Comparison of ENCODE assay signal across 10 cellular contexts in the genomic region with DNA sequence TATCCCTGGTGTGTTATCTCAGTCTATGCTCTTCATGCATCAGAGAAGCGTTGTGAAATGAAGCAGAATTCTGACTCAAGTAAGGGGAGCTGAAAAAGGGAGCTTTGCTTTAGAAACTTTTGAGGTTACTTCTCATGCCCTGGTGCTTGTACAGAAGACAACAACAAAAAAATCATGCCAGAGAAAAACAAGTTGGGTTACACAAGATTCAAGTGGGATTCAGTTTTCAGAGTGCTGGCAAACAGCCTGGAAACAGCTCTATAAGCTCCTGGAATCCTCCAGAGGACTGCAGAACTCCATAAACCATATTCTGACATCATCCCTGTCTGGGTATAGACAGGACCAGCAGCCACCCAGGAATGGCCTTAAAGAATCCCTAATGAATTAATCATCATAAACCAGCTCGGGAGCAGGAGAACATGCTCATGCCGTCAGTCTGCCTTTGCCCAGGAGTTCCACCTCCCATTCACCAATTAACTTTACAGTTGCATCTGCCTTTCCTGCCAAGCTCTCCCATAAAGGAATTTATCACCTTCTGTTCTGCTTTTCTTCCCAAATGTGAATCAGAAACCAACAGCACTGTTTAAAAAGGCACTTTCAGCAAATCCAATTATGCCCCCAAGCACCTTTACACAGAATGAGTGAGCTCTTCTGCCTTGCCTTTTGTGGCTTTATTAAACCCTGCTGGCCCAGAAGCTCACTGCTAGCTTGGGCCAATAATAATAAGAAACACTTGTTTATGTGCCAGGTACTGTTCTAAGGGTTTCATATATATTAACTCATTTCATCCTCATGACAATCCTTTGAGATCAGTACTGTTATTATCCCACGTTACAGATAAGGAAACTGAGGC. TPM values are rescaled to one million over a fixed set of nuclear protein-coding genes. Genes with fewer than 3 reads are reported as not detected.
DNase-seq lines count a peak whose midpoint lies in the region; ATAC-seq and TF ChIP-seq lines count a peak whose summit lies in the region.
"Had no signal": no experiment of that assay in that cellular context is flagged by ENCODE, and none has a peak within 500 bp of the region (broad histone marks: within the 10 kb centered on the region; RNA-seq: fewer than 3 reads in every experiment).

No MANE protein-coding gene starts in this region.

- no peak overlapping the region for H3K27ac Mint-ChIP-seq in activated CD4-positive, alpha-beta T cell treated with anti-CD3 and anti-CD28 coated beads for 36 hours
- H3K27ac Mint-ChIP-seq: activated naive CD8-positive, alpha-beta T cell treated with anti-CD3 and anti-CD28 coated beads, Interleukin-2, amount 10 ng/mL, durations not matched to agents 7 days and 5 days had no signal

- H3K4me3 ChIP-seq in heart right ventricle (no peak overlapping the region), testis (no peak overlapping the region)
- H3K4me3 ChIP-seq: BLaER1 had no signal

- H3K27me3 Mint-ChIP-seq in activated CD4-positive, alpha-beta T cell treated with anti-CD3 and anti-CD28 coated beads for 36 hours, result peaks cover 7% of the 10 kb centered on the region

- WGBS in heart right ventricle, 2 donors, result 55 to 56% methylated on average over 4 of the region's 4 CpGs
- WGBS in testis, 2 donors, result 61 to 68% methylated on average over 4 of the region's 4 CpGs

- intact Hi-C loops in left ventricle myocardium superior (cut with micrococcal nuclease) (no loop called here), heart right ventricle (cut with DNase I) (no loop called here), head of caudate nucleus (cut with DNase I) (no loop called here), testis (cut with DNase I; ENCODE audit: low total_unique reads) (no loop called here)
- intact Hi-C loops in activated CD4-positive, alpha-beta T cell treated with anti-CD3 and anti-CD28 coated beads for 36 hours (cut with DNase I, micrococcal nuclease), result no loop called here

- no peaks in the 10 kb centered on the region for H3K9me3 Mint-ChIP-seq in activated CD4-positive, alpha-beta T cell treated with anti-CD3 and anti-CD28 coated beads for 36 hours (ENCODE audit: low read depth)
- H3K9me3 Mint-ChIP-seq: activated naive CD8-positive, alpha-beta T cell treated with anti-CD3 and anti-CD28 coated beads, Interleukin-2, amount 10 ng/mL, durations not matched to agents 7 days and 5 days had no signal

- H3K36me3 ChIP-seq in heart right ventricle, result no peaks in the 10 kb centered on the region
- no peaks in the 10 kb centered on the region for H3K36me3 ChIP-seq in testis (ENCODE audit: low read depth, missing control alignments)
- H3K36me3 ChIP-seq: BLaER1 had no signal

- DNase-seq in left ventricle myocardium superior (no peak), heart right ventricle (no peak), RKO (ENCODE audit: low spot score) (peak; percentile 24), fibroblast of the conjunctiva (ENCODE audit: low read depth) (peak; percentile 95), head of caudate nucleus (no peak), testis (no peak)
- no peak for DNase-seq in stimulated activated naive CD8-positive, alpha-beta T cell treated with anti-CD3 and anti-CD28 coated beads, Interleukin-15, Interleukin-2, amounts not matched to agents 100 U/mL and 50 U/mL, for 24 hours
- DNase-seq in activated CD4-positive, alpha-beta T cell treated with anti-CD3 and anti-CD28 coated beads for 36 hours, result no peak

- peak; percentile 17 for ATAC-seq in left ventricle myocardium superior
- ATAC-seq in heart right ventricle, result no peak
- ATAC-seq in stimulated activated naive CD8-positive, alpha-beta T cell treated with anti-CD3 and anti-CD28 coated beads, Interleukin-15, Interleukin-2, amounts not matched to agents 100 U/mL and 50 U/mL, for 24 hours, result no peak
- no peak for ATAC-seq in activated CD4-positive, alpha-beta T cell treated with anti-CD3 and anti-CD28 coated beads for 36 hours

- H3K27me3 ChIP-seq in heart right ventricle, result peaks cover 0 to 6% (median 0%) of the 10 kb centered on the region in 7 donors
- no peaks in the 10 kb centered on the region for H3K27me3 ChIP-seq in testis
- H3K27me3 ChIP-seq: BLaER1 had no signal

- H3K4me1 ChIP-seq in heart right ventricle (peaks cover 0 to 14% (median 4%) of the 10 kb centered on the region in 9 donors), testis (no peaks in the 10 kb centered on the region)

- no peak for TF ChIP-seq POLR2A in testis (IDR thresholded peaks at IDR 0.05)

- peaks cover 13% of the 10 kb centered on the region for H3K4me1 Mint-ChIP-seq in activated CD4-positive, alpha-beta T cell treated with anti-CD3 and anti-CD28 coated beads for 36 hours
- H3K4me1 Mint-ChIP-seq: activated naive CD8-positive, alpha-beta T cell treated with anti-CD3 and anti-CD28 coated beads, Interleukin-2, amount 10 ng/mL, durations not matched to agents 7 days and 5 days had no signal

- H3K27ac ChIP-seq in heart right ventricle (no peak overlapping the region), testis (no peak overlapping the region)
- H3K27ac ChIP-seq: BLaER1 had no signal

- H3K9me3 ChIP-seq in heart right ventricle (no peaks in the 10 kb centered on the region), testis (no peaks in the 10 kb centered on the region)
- H3K9me3 ChIP-seq: BLaER1 had no signal

- CTCF ChIA-PET in activated CD4-positive, alpha-beta T cell treated with anti-CD3 and anti-CD28 coated beads for 36 hours (lab: Charles Lee), result interaction anchor here (0.6 to 2.1 kb wide), 4 partner anchors 12 to 168 kb away, joined by 3 to 8 read pairs (median 4); no protein-coding TSS in a partner anchor

- TF ChIP-seq CTCF in heart right ventricle (IDR thresholded peaks at IDR 0.05), result no peak
- no peak for TF ChIP-seq CTCF in testis (IDR thresholded peaks at IDR 0.05)

- no peak overlapping the region for H3K4me3 Mint-ChIP-seq in activated CD4-positive, alpha-beta T cell treated with anti-CD3 and anti-CD28 coated beads for 36 hours

- H3K36me3 Mint-ChIP-seq in activated CD4-positive, alpha-beta T cell treated with anti-CD3 and anti-CD28 coated beads for 36 hours (ENCODE audit: low read depth), result no peaks in the 10 kb centered on the region
- H3K36me3 Mint-ChIP-seq: activated naive CD8-positive, alpha-beta T cell treated with anti-CD3 and anti-CD28 coated beads, Interleukin-2, amount 10 ng/mL, durations not matched to agents 7 days and 5 days had no signal

- POLR2A ChIA-PET in activated CD4-positive, alpha-beta T cell treated with anti-CD3 and anti-CD28 coated beads for 36 hours (lab: Charles Lee), result interaction anchor here (0.6 kb wide), 2 partner anchors 65 to 179 kb away, joined by 3 to 5 read pairs; no protein-coding TSS in a partner anchor

RNA-seq across cellular contexts. Expression of a gene that starts 54.5 kb away (rescaled TPM):
- total RNA-seq in left ventricle myocardium superior, result 59.4 TPM
- total RNA-seq in heart right ventricle, result 10 to 100 TPM; 59.5 to 87.6 (median 71.7) TPM
- polyA plus RNA-seq in heart right ventricle, result 10 to 100 TPM; 12.1 to 52.5 TPM
- 10 to 100 TPM; 29.8 to 31.6 TPM for total RNA-seq in activated CD4-positive, alpha-beta T cell treated with anti-CD3 and anti-CD28 coated beads for 36 hours
- 10 to 100 TPM; 55.4 to 68.5 TPM for total RNA-seq in testis
- 44.8 TPM for polyA plus RNA-seq in testis (ENCODE audit: insufficient read depth, low read depth, low replicate concordance)

Comparison
In these comparisons a context has a peak if more than half of its experiments do, and no peak if none do; other contexts are left out.
1. DNase-seq: peak in RKO (single experiment) and fibroblast of the conjunctiva (single experiment); none in left ventricle myocardium superior (single experiment), heart right ventricle (0 of 2), stimulated activated naive CD8-positive, alpha-beta T cell treated with anti-CD3 and anti-CD28 coated beads, Interleukin-15, Interleukin-2, amounts not matched to agents 100 U/mL and 50 U/mL, for 24 hours (single experiment), head of caudate nucleus (0 of 42), activated CD4-positive, alpha-beta T cell treated with anti-CD3 and anti-CD28 coated beads for 36 hours (single experiment) and testis (single experiment).